ENCODE assay signal across 8 cellular contexts in the genomic region with DNA sequence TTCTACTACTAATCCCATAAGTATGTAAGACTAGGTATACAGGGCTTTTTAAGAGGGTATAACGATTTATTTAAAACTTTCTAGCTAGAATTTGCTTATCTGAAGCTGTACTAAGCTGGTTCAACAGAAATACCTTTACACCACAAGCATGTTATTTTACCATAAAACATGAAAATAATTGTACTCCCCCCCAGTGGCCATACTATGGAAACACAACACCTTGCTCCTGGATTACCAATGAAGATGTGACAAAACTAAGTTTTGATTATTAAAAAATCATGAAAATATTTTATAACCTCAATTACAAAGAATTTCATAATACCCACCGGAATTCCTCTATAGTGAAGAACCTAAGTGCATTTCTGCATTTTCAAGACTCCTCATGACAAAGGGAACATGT. TPM values are rescaled to one million over a fixed set of nuclear protein-coding genes. Genes with fewer than 3 reads are reported as not detected.
A peak's percentile ranks its signal among the peaks of the same experiment; 100 is the strongest.
DNase-seq lines count a peak whose midpoint lies in the region; ATAC-seq and TF ChIP-seq lines count a peak whose summit lies in the region.

No MANE protein-coding gene starts in this region.

- H2AFZ ChIP-seq in GM23248: no peak overlapping the region

- peaks cover 52% of the 10 kb centered on the region for H3K4me1 Mint-ChIP-seq in Calu3 (ENCODE audit: low read depth, unreplicated experiment)
- H3K4me1 Mint-ChIP-seq in glutamatergic neuron (ENCODE audit: low read depth, unreplicated experiment): peaks cover 2% of the 10 kb centered on the region

- H3K27me3 Mint-ChIP-seq in Calu3 (ENCODE audit: unreplicated experiment): no peaks in the 10 kb centered on the region
- H3K27me3 Mint-ChIP-seq in glutamatergic neuron (ENCODE audit: unreplicated experiment): peaks cover 1% of the 10 kb centered on the region

- H3K36me3 ChIP-seq in GM23248 (ENCODE audit: low read depth): no peaks in the 10 kb centered on the region

- H3K79me2 ChIP-seq in GM23248 (ENCODE audit: insufficient read depth): peaks cover 90% of the 10 kb centered on the region

- no TSS peak for BruUV-seq in Calu3 (replicated peaks; lab: Mats Ljungman, UMichigan)

- H4K20me1 ChIP-seq in GM23248 (ENCODE audit: insufficient read depth): no peaks in the 10 kb centered on the region

- DNase-seq in Calu3: peak; percentile 34
- peak; percentile 61 for DNase-seq in GM23248
- DNase-seq in SIG-M5 treated with dmso at 0.1 percent for 504 hours (lab: John Stamatoyannopoulos, UW; ENCODE audit: unreplicated experiment): peak; percentile 43
- DNase-seq in glutamatergic neuron: no peak
- DNase-seq in NCI-H2107 treated with DMSO at 0.1 percent for 48 hours (lab: John Stamatoyannopoulos, UW; ENCODE audit: unreplicated experiment): no peak
- no peak for DNase-seq in activated effector memory CD4-positive, alpha-beta T cell treated with Interleukin-2 at 50 U/mL for 16 hours

- peaks cover 4% of the 10 kb centered on the region for H3K36me3 Mint-ChIP-seq in Calu3 (ENCODE audit: insufficient read depth, unreplicated experiment)
- H3K36me3 Mint-ChIP-seq in glutamatergic neuron (ENCODE audit: unreplicated experiment): no peaks in the 10 kb centered on the region

- no peaks in the 10 kb centered on the region for H3K9me3 Mint-ChIP-seq in Calu3 (ENCODE audit: low read depth, unreplicated experiment)
- no peaks in the 10 kb centered on the region for H3K9me3 Mint-ChIP-seq in glutamatergic neuron (ENCODE audit: unreplicated experiment)

- peaks cover 57% of the 10 kb centered on the region for H3F3A ChIP-seq in GM23248 (ENCODE audit: insufficient read depth)

- no peak overlapping the region for H3K9ac ChIP-seq in GM23248

- H3K9me3 ChIP-seq in GM23248 (ENCODE audit: low read depth): no peaks in the 10 kb centered on the region

- 69 to 82% methylated on average over 2 of the region's 2 CpGs for WGBS in GM23248 (ENCODE audit: low coverage in 1 of 2, low lambda C conversion rate in 2 of 2, missing lambda C conversion rate in 2 of 2), 2 experiments

- H3K9me2 ChIP-seq in GM23248 (ENCODE audit: insufficient read depth): no peaks in the 10 kb centered on the region

- in situ Hi-C loops in GM23248 (cut with MboI): no loop called here

- H3K27ac Mint-ChIP-seq in Calu3 (ENCODE audit: unreplicated experiment) (no peak overlapping the region), glutamatergic neuron (ENCODE audit: unreplicated experiment) (no peak overlapping the region)

- H3K4me1 ChIP-seq in GM23248 (ENCODE audit: insufficient read depth): peaks cover 63% of the 10 kb centered on the region

- H3K27ac ChIP-seq in GM23248: no peak overlapping the region

- TF ChIP-seq CTCF in Calu3 (IDR thresholded peaks at IDR 0.05; ENCODE audit: unreplicated experiment): peak; percentile 33
- TF ChIP-seq CTCF in glutamatergic neuron (IDR thresholded peaks at IDR 0.05; ENCODE audit: partially characterized antibody, unreplicated experiment): peak; percentile 66

- H3K4me3 ChIP-seq in GM23248: no peak overlapping the region

- ATAC-seq in HG03025 (IDR thresholded peaks at IDR 0.05; ENCODE audit: low FRiP score, unreplicated experiment) (no peak), HG03354 (IDR thresholded peaks at IDR 0.05; ENCODE audit: poor library complexity, severe bottlenecking, unreplicated experiment) (no peak)

- H3K4me3 Mint-ChIP-seq in Calu3 (ENCODE audit: low read depth, unreplicated experiment): no peak overlapping the region
- H3K4me3 Mint-ChIP-seq in glutamatergic neuron (ENCODE audit: unreplicated experiment): no peak overlapping the region

- H3K4me2 ChIP-seq in GM23248 (ENCODE audit: unreplicated experiment): no peak overlapping the region

- intact Hi-C loops in Calu3 (cut with micrococcal nuclease; ENCODE audit: unreplicated experiment): loop anchor here (2.0 to 10.0 kb wide), 2 partner anchors 47 to 231 kb away; no protein-coding TSS in a partner anchor

- CTCF ChIA-PET in Calu3 (lab: Charles Lee): interaction anchor here (0.7 to 2.0 kb wide), 12 partner anchors 9 to 262 kb away, joined by 3 to 23 read pairs (median 6); a partner anchor contains a TSS

- H3K27me3 ChIP-seq in GM23248 (replicated peaks; ENCODE audit: insufficient read depth): no peaks in the 10 kb centered on the region

RNA-seq across cellular contexts. Expression of a gene that starts 27.3 kb away (rescaled TPM):
- total RNA-seq in Calu3 (2022) (15.7 and 15.9 TPM in 2 replicates), glutamatergic neuron (ENCODE audit: unreplicated experiment) (7.6 TPM)
- 29.2 and 33.9 TPM in 2 replicates for total RNA-seq in GM23248 (2014; rRNA removed; shearing (Covaris generic))
- polyA plus RNA-seq in GM23248 (2016; fragmentation: Nextera tagmentation; extraction: Ambion mirVana): 19.5 and 19.8 TPM in 2 replicates

Comparison
In these comparisons a context has a peak if more than half of its experiments do, and no peak if none do; other contexts are left out.
1. DNase-seq: peak in Calu3 (single experiment), GM23248 (single experiment) and SIG-M5 treated with dmso at 0.1 percent for 504 hours (single experiment); none in glutamatergic neuron (single experiment), NCI-H2107 treated with DMSO at 0.1 percent for 48 hours (single experiment) and activated effector memory CD4-positive, alpha-beta T cell treated with Interleukin-2 at 50 U/mL for 16 hours (single experiment).